8 cellular contexts compared by ENCODE assay signal in genomic region chrX:131729295-131729694, GRCh38.
DNase-seq lines count a peak whose midpoint lies in the region; ATAC-seq and TF ChIP-seq lines count a peak whose summit lies in the region.

No MANE protein-coding gene starts in this region.

- no peaks in the 10 kb centered on the region for H3K9me3 ChIP-seq in CD8-positive, alpha-beta memory T cell (ENCODE audit: low read length)

- peak overlapping the region in 6 of 8 donors; percentile 94 to 99 (median 96) for H3K27ac Mint-ChIP-seq in CD8-positive, alpha-beta memory T cell
- H3K27ac Mint-ChIP-seq in activated CD4-positive, alpha-beta T cell treated with anti-CD3 and anti-CD28 coated beads, Interleukin-2, amount 10 ng/mL, durations not matched to agents 7 days and 5 days, result no peak overlapping the region

- DNase-seq in CD8-positive, alpha-beta memory T cell, result peak in 2 of 5 donors; percentile 80 to 81
- DNase-seq in mucosa of gallbladder (ENCODE audit: low spot score) (peak; percentile 93), NCI-H446 treated with DMSO at 0.1 percent for 48 hours (lab: John Stamatoyannopoulos, UW) (no peak)
- DNase-seq in activated naive CD4-positive, alpha-beta T cell treated with anti-CD3 and anti-CD28 coated beads, Interleukin-2, amount 50 U/mL, for 16 hours, result no peak
- DNase-seq in activated CD4-positive, alpha-beta T cell treated with anti-CD3 and anti-CD28 coated beads, Interleukin-2, amount 10 ng/mL, durations not matched to agents 7 days and 5 days, result no peak

- H3K9me3 Mint-ChIP-seq in CD8-positive, alpha-beta memory T cell, result peaks cover 0 to 6% (median 3%) of the 10 kb centered on the region in 5 donors
- peaks cover 6% of the 10 kb centered on the region for H3K9me3 Mint-ChIP-seq in activated CD4-positive, alpha-beta T cell treated with anti-CD3 and anti-CD28 coated beads, Interleukin-2, amount 10 ng/mL, durations not matched to agents 7 days and 5 days

- no peak overlapping the region for H3K27ac ChIP-seq in CD8-positive, alpha-beta memory T cell (ENCODE audit: low read depth, low read length)

- H3K4me3 Mint-ChIP-seq in CD8-positive, alpha-beta memory T cell, result peak overlapping the region in 5 of 7 donors; percentile 97 to 99 (median 98)
- H3K4me3 Mint-ChIP-seq in activated CD4-positive, alpha-beta T cell treated with anti-CD3 and anti-CD28 coated beads, Interleukin-2, amount 10 ng/mL, durations not matched to agents 7 days and 5 days, result no peak overlapping the region

- no peaks in the 10 kb centered on the region for H3K36me3 Mint-ChIP-seq in CD8-positive, alpha-beta memory T cell
- peaks cover 5% of the 10 kb centered on the region for H3K36me3 Mint-ChIP-seq in activated CD4-positive, alpha-beta T cell treated with anti-CD3 and anti-CD28 coated beads, Interleukin-2, amount 10 ng/mL, durations not matched to agents 7 days and 5 days (ENCODE audit: low read depth)

- POLR2A ChIA-PET in CD8-positive, alpha-beta memory T cell (lab: Charles Lee), result no interaction called here
- POLR2A ChIA-PET in activated CD4-positive, alpha-beta T cell treated with anti-CD3 and anti-CD28 coated beads, Interleukin-2, amount 10 ng/mL, durations not matched to agents 7 days and 5 days (lab: Charles Lee), result no interaction called here

- no peaks in the 10 kb centered on the region for H3K27me3 Mint-ChIP-seq in CD8-positive, alpha-beta memory T cell
- H3K27me3 Mint-ChIP-seq in activated CD4-positive, alpha-beta T cell treated with anti-CD3 and anti-CD28 coated beads, Interleukin-2, amount 10 ng/mL, durations not matched to agents 7 days and 5 days, result no peaks in the 10 kb centered on the region

- CTCF ChIA-PET in CD8-positive, alpha-beta memory T cell (lab: Charles Lee), result no interaction called here
- CTCF ChIA-PET in activated CD4-positive, alpha-beta T cell treated with anti-CD3 and anti-CD28 coated beads, Interleukin-2, amount 10 ng/mL, durations not matched to agents 7 days and 5 days (lab: Charles Lee), result interaction anchor here (0.6 kb wide), 1 partner anchor 12 kb away, joined by 3 read pairs; no protein-coding TSS in a partner anchor

- H3K4me1 ChIP-seq in CD8-positive, alpha-beta memory T cell (ENCODE audit: insufficient read depth, low read length), result no peaks in the 10 kb centered on the region

- no peaks in the 10 kb centered on the region for H3K27me3 ChIP-seq in CD8-positive, alpha-beta memory T cell (ENCODE audit: insufficient read depth, low read length, poor library complexity, severe bottlenecking)

- no peaks in the 10 kb centered on the region for H3K36me3 ChIP-seq in CD8-positive, alpha-beta memory T cell (ENCODE audit: insufficient read depth, low read length)

- TF ChIP-seq CTCF in WI38 (IDR thresholded peaks at IDR 0.05; ENCODE audit: low read depth, low read length), result peak; percentile 24

- H3K4me1 Mint-ChIP-seq in CD8-positive, alpha-beta memory T cell, result peaks cover 0 to 3% (median 0%) of the 10 kb centered on the region in 3 donors
- no peaks in the 10 kb centered on the region for H3K4me1 Mint-ChIP-seq in activated CD4-positive, alpha-beta T cell treated with anti-CD3 and anti-CD28 coated beads, Interleukin-2, amount 10 ng/mL, durations not matched to agents 7 days and 5 days

- no peak overlapping the region for H3K4me3 ChIP-seq in CD8-positive, alpha-beta memory T cell (ENCODE audit: low read length)
- H3K4me3 ChIP-seq in WI38 (ENCODE audit: low read depth, low read length), result peak overlapping the region; percentile 59

- ATAC-seq in GM21723 (IDR thresholded peaks at IDR 0.05; ENCODE audit: unreplicated experiment), result peak; percentile 62
- no peak for ATAC-seq in HG03280 (IDR thresholded peaks at IDR 0.05; ENCODE audit: unreplicated experiment)
